8 cellular contexts compared by ENCODE assay signal in the genomic region with DNA sequence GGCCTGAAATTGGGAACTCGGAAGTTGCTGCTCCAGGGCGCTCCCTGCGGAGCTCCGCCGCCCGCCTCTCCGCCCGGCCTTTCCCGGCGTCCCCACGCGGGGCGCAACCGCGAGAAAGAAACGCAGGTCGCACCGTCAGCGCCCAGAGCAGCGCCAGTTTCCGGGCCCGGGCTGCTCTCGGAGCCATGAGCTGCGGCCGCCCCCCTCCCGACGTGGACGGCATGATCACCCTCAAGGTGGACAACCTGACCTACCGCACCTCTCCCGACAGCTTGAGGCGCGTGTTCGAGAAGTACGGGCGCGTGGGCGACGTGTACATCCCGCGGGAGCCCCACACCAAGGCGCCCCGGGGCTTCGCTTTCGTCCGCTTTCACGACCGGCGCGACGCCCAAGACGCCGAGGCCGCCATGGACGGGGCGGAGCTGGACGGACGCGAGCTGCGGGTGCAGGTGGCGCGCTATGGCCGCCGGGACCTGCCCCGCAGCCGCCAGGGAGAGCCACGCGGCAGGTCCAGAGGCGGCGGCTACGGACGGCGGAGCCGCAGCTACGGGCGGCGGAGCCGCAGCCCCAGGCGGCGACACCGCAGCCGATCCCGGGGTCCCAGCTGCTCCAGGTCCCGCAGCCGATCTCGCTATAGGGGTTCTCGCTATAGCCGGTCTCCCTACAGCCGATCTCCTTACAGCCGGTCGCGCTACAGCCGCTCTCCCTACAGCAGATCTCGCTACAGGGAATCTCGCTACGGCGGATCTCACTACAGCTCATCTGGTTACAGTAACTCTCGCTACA. TPM values are rescaled to one million over a fixed set of nuclear protein-coding genes. Genes with fewer than 3 reads are reported as not detected.
A peak's percentile ranks its signal among the peaks of the same experiment; 100 is the strongest.
DNase-seq lines count a peak whose midpoint lies in the region; ATAC-seq, FAIRE-seq and TF ChIP-seq lines count a peak whose summit lies in the region.

No MANE protein-coding gene starts in this region.

- FAIRE-seq in frontal cortex (lab: Jason Lieb, UNC) = no peak

- peaks cover 19 to 24% (median 21%) of the 10 kb centered on the region in 3 donors for H3K4me1 Mint-ChIP-seq in IgD-negative memory B cell

- peaks cover 1% of the 10 kb centered on the region for H3K36me3 Mint-ChIP-seq in IgD-negative memory B cell

- H3K9me3 Mint-ChIP-seq in IgD-negative memory B cell = no peaks in the 10 kb centered on the region

- H3K27me3 ChIP-seq in RWPE2 (ENCODE audit: insufficient read depth, poor library complexity, severe bottlenecking) = no peaks in the 10 kb centered on the region
- peaks cover 61% of the 10 kb centered on the region for H3K27me3 ChIP-seq in neutrophil

- ATAC-seq in GM21576 (IDR thresholded peaks at IDR 0.05; ENCODE audit: unreplicated experiment) (peak; percentile 56), RWPE2 (ENCODE audit: low read depth) (peak; percentile 63)

- no peaks in the 10 kb centered on the region for H3K9me3 ChIP-seq in RWPE2 (ENCODE audit: severe bottlenecking)
- H3K9me3 ChIP-seq in neutrophil = no peaks in the 10 kb centered on the region

- DNase-seq in EH (ENCODE audit: low read depth) (peak; percentile 78), RWPE2 (ENCODE audit: low spot score) (peak; percentile 72), frontal cortex (ENCODE audit: low spot score in 2 of 2) (peak; percentile 53 to 58)
- DNase-seq in activated gamma-delta T cell treated with anti-CD3 and anti-CD28 coated beads, Interleukin-2, amount 50 U/mL, for 16 hours (ENCODE audit: low read depth) = peak; percentile 52

- H3K27ac ChIP-seq in RWPE2 (ENCODE audit: poor library complexity, severe bottlenecking) = peak overlapping the region; percentile 69
- H3K27ac ChIP-seq in neutrophil = no peak overlapping the region
- peak overlapping the region; percentile 96 for H3K27ac ChIP-seq in temporal lobe (ENCODE audit: low read depth, low read length)

- H3K27ac Mint-ChIP-seq in IgD-negative memory B cell = peak overlapping the region; percentile 88 to 99 (median 94)

- peaks cover 14% of the 10 kb centered on the region for H3K36me3 ChIP-seq in RWPE2 (ENCODE audit: low read depth)
- H3K36me3 ChIP-seq in neutrophil = no peaks in the 10 kb centered on the region

- peaks cover 1% of the 10 kb centered on the region for H3K27me3 Mint-ChIP-seq in IgD-negative memory B cell

- peak; percentile 47 for TF ChIP-seq CTCF in RWPE2 (IDR thresholded peaks at IDR 0.05; ENCODE audit: poor library complexity, severe bottlenecking)
- no peak for TF ChIP-seq CTCF in neutrophil (IDR thresholded peaks at IDR 0.05)

- H3K4me3 Mint-ChIP-seq in IgD-negative memory B cell = peak overlapping the region; percentile 100

- H3K4me3 ChIP-seq in RWPE2 (ENCODE audit: severe bottlenecking) = peak overlapping the region; percentile 57
- H3K4me3 ChIP-seq in neutrophil (ENCODE audit: low read depth in 1 of 2, low read length in 1 of 2) = peak overlapping the region; percentile 48 to 70

- H3K4me1 ChIP-seq in RWPE2 (ENCODE audit: insufficient read depth, poor library complexity, severe bottlenecking) = peaks cover 28% of the 10 kb centered on the region
- H3K4me1 ChIP-seq in neutrophil (ENCODE audit: control insufficient read depth in 1 of 2, insufficient read depth in 1 of 2, low read depth in 1 of 2, low read length in 1 of 2) = peaks cover 10 to 12% of the 10 kb centered on the region in 2 experiments

RNA-seq across cellular contexts. Expression of a gene that starts 0.5 kb away (rescaled TPM):
- 74.4 TPM for polyA plus RNA-seq in IgD-negative memory B cell
- total RNA-seq in frontal cortex (20.0 TPM), temporal lobe (20.2 TPM)

RNA-seq across cellular contexts. Expression of a gene that starts 18.0 kb away (rescaled TPM):
- not detected for polyA plus RNA-seq in IgD-negative memory B cell
- total RNA-seq in frontal cortex (not detected), temporal lobe (not detected)

RNA-seq across cellular contexts. Expression of a gene that starts 22.4 kb away (rescaled TPM):
- polyA plus RNA-seq in IgD-negative memory B cell = 16.4 TPM
- 25.7 TPM for total RNA-seq in frontal cortex
- 17.9 TPM for total RNA-seq in temporal lobe

RNA-seq across cellular contexts. Expression of a gene that starts 42.2 kb away (rescaled TPM):
- not detected for polyA plus RNA-seq in IgD-negative memory B cell
- not detected for total RNA-seq in frontal cortex
- total RNA-seq in temporal lobe = not detected
